Comparison of ENCODE assay signal across 14 cellular contexts in genomic region chr2:160256511-160256910, GRCh38. TPM values are rescaled to one million over a fixed set of nuclear protein-coding genes. Genes with fewer than 3 reads are reported as not detected.
"Had no signal": no experiment of that assay in that cellular context is flagged by ENCODE, and none has a peak within 500 bp of the region (broad histone marks: within the 10 kb centered on the region; RNA-seq: fewer than 3 reads in every experiment).

No MANE protein-coding gene starts in this region.

- H3K27ac ChIP-seq: ascending aorta, sigmoid colon, testis, VCaP had no signal

- H3K4me3 ChIP-seq: ascending aorta, sigmoid colon, testis had no signal

- H3K9me3 ChIP-seq: ascending aorta, sigmoid colon, testis had no signal

- FAIRE-seq: colon had no signal

- DNase-seq: activated CD8-positive, alpha-beta memory T cell treated with anti-CD3 and anti-CD28 coated beads, Interleukin-2, amount 50 U/mL, for 4 hours; activated CD8-positive, alpha-beta T cell treated with anti-CD3 and anti-CD28 coated beads for 36 hours; activated naive CD8-positive, alpha-beta T cell treated with anti-CD3 and anti-CD28 coated beads, Interleukin-2, amount 10 ng/mL, durations not matched to agents 7 days and 5 days; activated T-cell treated with anti-CD3 and anti-CD28 coated beads, Interleukin-2, amount 50 U/mL, for 72 hours; immature natural killer cell; nephron progenitor cell; sigmoid colon; stimulated activated CD4-positive, alpha-beta T cell treated with anti-CD3 and anti-CD28 coated beads, Interleukin-15, amount 100 ng/mL, for 24 hours; stimulated activated CD4-positive, alpha-beta T cell treated with anti-CD3 and anti-CD28 coated beads, Interleukin-4, amount 100 ng/mL, for 24 hours; testis had no signal

- H3K36me3 ChIP-seq: ascending aorta, sigmoid colon had no signal

- H3K27me3 ChIP-seq: ascending aorta, sigmoid colon, testis had no signal

- H3K4me1 ChIP-seq: ascending aorta, testis had no signal

- ATAC-seq: activated CD8-positive, alpha-beta T cell treated with anti-CD3 and anti-CD28 coated beads for 36 hours; activated T-cell treated with anti-CD3 and anti-CD28 coated beads, Interleukin-2, amount 50 U/mL, for 72 hours; left lobe of liver had no signal

RNA-seq across cellular contexts. Expression of gene ITGB6, which starts 56.4 kb away (rescaled TPM):
- total RNA-seq: activated CD8-positive, alpha-beta T cell treated with anti-CD3 and anti-CD28 coated beads for 36 hours; activated naive CD8-positive, alpha-beta T cell treated with anti-CD3 and anti-CD28 coated beads, Interleukin-2, amount 10 ng/mL, durations not matched to agents 7 days and 5 days; activated T-cell treated with anti-CD3 and anti-CD28 coated beads, Interleukin-2, amount 50 U/mL, for 72 hours; ascending aorta; sigmoid colon had no signal
- polyA plus RNA-seq: immature natural killer cell had no signal
